24 cellular contexts compared by ENCODE assay signal in genomic region chr15:56654624-56655023, GRCh38.
"Had no signal": no experiment of that assay in that cellular context is flagged by ENCODE, and none has a peak within 500 bp of the region (broad histone marks: within the 10 kb centered on the region; RNA-seq: fewer than 3 reads in every experiment).

No MANE protein-coding gene starts in this region.

- H3K27me3 ChIP-seq: cardiac muscle cell, heart left ventricle, pancreas, stomach, suprapubic skin, transverse colon had no signal

- ATAC-seq: left cardiac atrium; lower lobe of right lung; mucosa of descending colon; pancreas; right cardiac atrium; stimulated activated memory B cell treated with anti-CD40 and anti-IgM and Interleukin-4, amounts not matched to agents 10 μg/mL and 1 μg/mL and 100 μg/mL, for 72 hours had no signal

- H3K4me1 ChIP-seq: heart left ventricle, lower lobe of right lung, pancreas, stomach, suprapubic skin, transverse colon had no signal

- H3K4me3 ChIP-seq: cardiac muscle cell, heart left ventricle, lower lobe of right lung, mucosa of descending colon, pancreas, skin epidermis, stomach, suprapubic skin, transverse colon had no signal

- H3K36me3 ChIP-seq: cardiac muscle cell, pancreas had no signal

- H3K27ac ChIP-seq: cardiac muscle cell, heart left ventricle, lower lobe of right lung, pancreas, skin epidermis, stomach, suprapubic skin, transverse colon had no signal

- H3K9me3 ChIP-seq: heart left ventricle, lower lobe of right lung, mucosa of descending colon, pancreas, stomach, suprapubic skin, transverse colon had no signal

- DNase-seq: activated CD4-positive, alpha-beta memory T cell treated with anti-CD3 and anti-CD28 coated beads for 36 hours; activated CD4-positive, alpha-beta T cell treated with anti-CD3 and anti-CD28 coated beads for 48 hours; activated naive CD4-positive, alpha-beta T cell treated with Interleukin-2 at 50 U/mL for 16 hours; activated naive CD8-positive, alpha-beta T cell treated with anti-CD3 and anti-CD28 coated beads for 36 hours; activated T-cell treated with anti-CD3 and anti-CD28 coated beads, Interleukin-2, amount 50 U/mL, for 48 hours; amniotic stem cell; erythroblast; heart left ventricle; islet precursor cell; left cardiac atrium; lower lobe of right lung; mesendoderm; mucosa of descending colon; nephron progenitor cell; pancreas; right cardiac atrium; stimulated activated CD4-positive, alpha-beta T cell treated with anti-CD3 and anti-CD28 coated beads, Interleukin-1b, Interleukin-23, amount 100 ng/mL, for 48 hours; stomach; T-helper 2 cell; transverse colon had no signal
